Comparison of ENCODE assay signal across 1 cellular context in genomic region chr7:14332155-14332554, GRCh38.
TF ChIP-seq lines count a peak whose summit lies in the region.

No MANE protein-coding gene starts in this region.

TF ChIP-seq in HepG2, 621 proteins besides CTCF, POLR2A, EP300 and RAD21 (continued from another document):
- TF ChIP-seq ATF7-NPFF (CRISPR knock-in tag; IDR thresholded peaks at IDR 0.05; ENCODE audit: low read depth) (no peak), RFXANK (CRISPR knock-in tag; IDR thresholded peaks at IDR 0.05) (no peak), FOXM1 (CRISPR knock-in tag; IDR thresholded peaks at IDR 0.05) (no peak), ZBTB10 (CRISPR knock-in tag; IDR thresholded peaks at IDR 0.05; ENCODE audit: borderline replicate concordance) (no peak), MEF2D (CRISPR knock-in tag; IDR thresholded peaks at IDR 0.05) (no peak)
